Comparison of ENCODE assay signal across 8 cellular contexts in the genomic region with DNA sequence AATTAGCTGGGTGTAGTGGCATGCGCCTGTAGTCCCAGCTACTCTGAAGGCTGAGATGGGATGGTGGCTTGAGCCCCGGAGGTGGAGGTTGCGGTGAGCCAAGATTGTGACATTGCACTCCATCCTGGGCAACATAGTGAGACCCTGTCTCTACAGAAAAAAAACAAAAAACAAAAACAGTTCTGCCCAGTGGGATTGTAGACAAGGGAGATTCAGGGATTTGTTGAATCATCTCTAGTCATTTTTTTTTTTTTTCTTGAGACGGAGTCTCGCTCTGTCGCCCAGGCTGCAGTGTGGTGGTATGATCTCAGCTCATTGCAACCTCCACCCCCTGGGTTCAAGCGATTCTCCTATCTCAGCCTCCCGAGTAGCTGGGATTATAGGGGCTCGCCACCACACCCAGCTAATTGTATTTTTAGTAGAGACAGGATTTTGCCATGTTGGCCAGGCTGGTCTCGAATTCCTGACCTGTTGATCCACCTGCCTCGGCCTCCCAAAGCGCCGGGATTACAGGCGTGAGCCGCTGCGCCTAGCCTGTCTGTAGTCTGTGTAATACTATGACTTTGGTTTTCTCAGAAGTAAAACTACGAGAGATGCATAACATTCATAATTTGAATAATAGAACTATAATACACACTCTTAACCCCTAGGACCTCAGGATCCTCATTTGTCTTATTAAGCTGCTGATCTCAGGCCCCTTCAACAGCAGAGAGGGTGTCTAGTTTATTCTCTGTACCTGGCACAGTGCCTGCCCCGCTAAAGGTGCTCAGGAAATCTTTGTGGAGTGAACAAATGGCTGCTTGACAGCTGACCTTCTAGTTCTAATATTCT. TPM values are rescaled to one million over a fixed set of nuclear protein-coding genes. Genes with fewer than 3 reads are reported as not detected.
DNase-seq lines count a peak whose midpoint lies in the region; ATAC-seq and TF ChIP-seq lines count a peak whose summit lies in the region.

No MANE protein-coding gene starts in this region.

- no peak for DNase-seq in NCI-H2171 (lab: John Stamatoyannopoulos, UW)
- DNase-seq in A172 (ENCODE audit: low spot score): no peak

- no peaks in the 10 kb centered on the region for H4K20me1 ChIP-seq in OCI-LY3 (ENCODE audit: insufficient read depth, low read length)

- H3K4me1 ChIP-seq in ES-I3 (ENCODE audit: insufficient read depth, low read length) (peaks cover 30% of the 10 kb centered on the region), OCI-LY3 (ENCODE audit: low read length) (peaks cover 15% of the 10 kb centered on the region), endocrine pancreas (ENCODE audit: control insufficient read depth, insufficient read depth, low read length) (peaks cover 7% of the 10 kb centered on the region), neutrophil (ENCODE audit: control insufficient read depth in 1 of 2, insufficient read depth in 1 of 2, low read depth in 1 of 2, low read length in 1 of 2) (peaks cover 35 to 50% of the 10 kb centered on the region in 2 experiments)

- H3K36me3 ChIP-seq in ES-I3 (ENCODE audit: insufficient read depth, low read length) (peaks cover 4% of the 10 kb centered on the region; the same call in 1 of the 2 replicates), OCI-LY3 (replicated peaks; ENCODE audit: low read depth, low read length) (no peaks in the 10 kb centered on the region), endocrine pancreas (ENCODE audit: control insufficient read depth, insufficient read depth, low read length) (no peaks in the 10 kb centered on the region), neutrophil (peaks cover 22% of the 10 kb centered on the region)

- H3K27ac ChIP-seq in OCI-LY3 (ENCODE audit: low read length) (peak overlapping the region; percentile 76), neutrophil (peak overlapping the region; percentile 98)

- H3K4me3 ChIP-seq in OCI-LY3 (ENCODE audit: low read length): peak overlapping the region; percentile 86
- H3K4me3 ChIP-seq in endocrine pancreas (ENCODE audit: control insufficient read depth, insufficient read depth, low read length): peak overlapping the region; percentile 33
- H3K4me3 ChIP-seq in neutrophil (ENCODE audit: low read depth in 1 of 2, low read length in 1 of 2): peak overlapping the region; percentile 97 to 100

- H3K4me2 ChIP-seq in OCI-LY3 (ENCODE audit: low read length): peak overlapping the region; percentile 71

- H3K9ac ChIP-seq in ES-I3 (ENCODE audit: low read depth, low read length): peak overlapping the region; percentile 97
- H3K9ac ChIP-seq in OCI-LY3 (ENCODE audit: low read length): peak overlapping the region; percentile 93
- no peak overlapping the region for H3K9ac ChIP-seq in endocrine pancreas (ENCODE audit: control insufficient read depth, insufficient read depth, low read length)

- ATAC-seq in esophagus mucosa: no peak
- no peak for ATAC-seq in HG02885 (IDR thresholded peaks at IDR 0.05; ENCODE audit: poor library complexity, unreplicated experiment)

- peaks cover 9% of the 10 kb centered on the region for H3K79me2 ChIP-seq in OCI-LY3 (ENCODE audit: low read length)

- H3K9me3 ChIP-seq in ES-I3 (ENCODE audit: control insufficient read depth, insufficient read depth, low read length): no peaks in the 10 kb centered on the region
- H3K9me3 ChIP-seq in OCI-LY3 (ENCODE audit: insufficient read depth, low read length): no peaks in the 10 kb centered on the region
- H3K9me3 ChIP-seq in endocrine pancreas (ENCODE audit: control insufficient read depth, low read length): no peaks in the 10 kb centered on the region
- no peaks in the 10 kb centered on the region for H3K9me3 ChIP-seq in neutrophil

- TF ChIP-seq CTCF in OCI-LY3 (IDR thresholded peaks at IDR 0.05; ENCODE audit: low read depth, low read length) (no peak), neutrophil (IDR thresholded peaks at IDR 0.05) (no peak)

- H2AFZ ChIP-seq in OCI-LY3 (ENCODE audit: low read depth, low read length): no peak overlapping the region

- H3K27me3 ChIP-seq in OCI-LY3 (ENCODE audit: low read depth, low read length) (no peaks in the 10 kb centered on the region), endocrine pancreas (ENCODE audit: control insufficient read depth, insufficient read depth, low read length) (no peaks in the 10 kb centered on the region), neutrophil (no peaks in the 10 kb centered on the region)

RNA-seq across cellular contexts. Expression of gene TEN1, which starts 1.4 kb away (rescaled TPM):
- 25.5 TPM for total RNA-seq in esophagus mucosa
- total RNA-seq in A172 (2014; rRNA removed; shearing (Covaris generic)): 23.4 and 28.4 TPM in 2 replicates

RNA-seq across cellular contexts. Expression of gene ACOX1, which starts 1.4 kb away (rescaled TPM):
- 66.0 TPM for total RNA-seq in esophagus mucosa
- total RNA-seq in A172 (2014; rRNA removed; shearing (Covaris generic)): 47.5 and 48.6 TPM in 2 replicates

RNA-seq across cellular contexts. Expression of gene CDK3, which starts 20.3 kb away (rescaled TPM):
- 4.1 TPM for total RNA-seq in esophagus mucosa
- 5.7 and 7.6 TPM in 2 replicates for total RNA-seq in A172 (2014; rRNA removed; shearing (Covaris generic))

RNA-seq across cellular contexts. Expression of gene FBF1, which starts 39.6 kb away (rescaled TPM):
- total RNA-seq in esophagus mucosa: 7.8 TPM
- 9.9 and 12.5 TPM in 2 replicates for total RNA-seq in A172 (2014; rRNA removed; shearing (Covaris generic))

RNA-seq across cellular contexts. Expression of gene EVPL, which starts 46.7 kb away (rescaled TPM):
- 175 TPM for total RNA-seq in esophagus mucosa
- not detected in 2 replicates for total RNA-seq in A172 (2014; rRNA removed; shearing (Covaris generic))

Comparison
In these comparisons a context has a peak if more than half of its experiments do, and no peak if none do; other contexts are left out.
1. H3K4me3 ChIP-seq: peak in every context shown above with its lines; median percentile 98 in neutrophil; 86 in OCI-LY3; 33 in endocrine pancreas.